21 cellular contexts compared by ENCODE assay signal in the genomic region with DNA sequence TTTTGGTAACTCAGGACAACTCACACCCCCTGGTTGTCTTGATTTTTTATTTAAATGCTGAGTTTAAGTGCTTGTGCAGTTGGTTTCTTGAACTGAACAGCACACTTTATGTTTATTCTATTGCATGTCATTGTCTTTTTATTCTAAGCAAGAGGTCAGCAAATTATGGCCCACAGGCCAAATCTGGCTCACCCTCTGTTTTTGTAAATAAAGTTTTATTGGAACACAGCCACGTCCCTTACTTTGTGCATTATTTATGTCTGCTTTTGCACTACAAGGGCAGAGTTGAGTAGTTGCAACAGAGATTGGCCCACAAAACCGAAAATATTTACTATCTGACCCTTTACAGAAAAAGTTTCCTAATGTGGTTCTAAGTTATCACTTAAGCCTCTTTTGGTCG. TPM values are rescaled to one million over a fixed set of nuclear protein-coding genes. Genes with fewer than 3 reads are reported as not detected.
DNase-seq lines count a peak whose midpoint lies in the region; ATAC-seq, FAIRE-seq and TF ChIP-seq lines count a peak whose summit lies in the region.
"Had no signal": no experiment of that assay in that cellular context is flagged by ENCODE, and none has a peak within 500 bp of the region (broad histone marks: within the 10 kb centered on the region; RNA-seq: fewer than 3 reads in every experiment).

No MANE protein-coding gene starts in this region.

- H3K79me2 ChIP-seq in HepG2 (ENCODE audit: insufficient read depth, low read length) = no peaks in the 10 kb centered on the region

- H3K36me3 ChIP-seq in HepG2 (replicated peaks in 1 of 2; ENCODE audit: control insufficient read depth in 1 of 2, insufficient read depth in 2 of 2, low read length in 2 of 2) (no peaks in the 10 kb centered on the region), right lobe of liver (no peaks in the 10 kb centered on the region)
- H3K36me3 ChIP-seq: BLaER1 treated with 17β-estradiol and CSF1 and Interleukin-3, amounts not matched to agents 10 nM and 100 nM had no signal

- CTCF ChIA-PET in HepG2 (lab: Yijun Ruan, JAX; ENCODE audit: low intra/inter-chr PET ratio, low total read pairs) = no interaction called here

- H3K4me1 ChIP-seq in HepG2 (ENCODE audit: insufficient read depth, low read length) (peaks cover 19% of the 10 kb centered on the region), right lobe of liver (no peaks in the 10 kb centered on the region)

- no peaks in the 10 kb centered on the region for H4K20me1 ChIP-seq in HepG2 (ENCODE audit: insufficient read depth, low read length)
- H4K20me1 ChIP-seq: BLaER1 treated with 17β-estradiol and CSF1 and Interleukin-3, amounts not matched to agents 10 nM and 100 nM had no signal

- in situ Hi-C loops in HepG2 (cut with HindIII; ENCODE audit: extremely low pct_ligation_motif_present, low pct_unique_long_range_greater_than_20kb) = no loop called here

- ATAC-seq in HepG2 = no peak
- ATAC-seq in right lobe of liver = no peak
- ATAC-seq in SK-N-SH treated with all-trans-retinoic acid at 6 μM for 48 hours = no peak
- ATAC-seq: A549; CD8-positive, alpha-beta T cell had no signal

- no peaks in the 10 kb centered on the region for H3K9me3 ChIP-seq in HepG2 (ENCODE audit: low read length)
- H3K9me3 ChIP-seq in right lobe of liver = no peaks in the 10 kb centered on the region
- H3K9me3 ChIP-seq: A549, Caco-2 had no signal

- POLR2A ChIA-PET in HepG2 (lab: Yijun Ruan, JAX) = no interaction called here

- no peak overlapping the region for H2AFZ ChIP-seq in HepG2 (ENCODE audit: low read length)

- no peak for TF ChIP-seq RAD21 in HepG2 (CRISPR knock-in tag; IDR thresholded peaks at IDR 0.05)

- TF ChIP-seq POLR2A in HepG2 (IDR thresholded peaks at IDR 0.05; ENCODE audit: insufficient read depth in 1 of 2, low read depth in 2 of 2, low read length in 2 of 2) = no peak
- no peak for TF ChIP-seq POLR2A in right lobe of liver (IDR thresholded peaks at IDR 0.05)

- no peak overlapping the region for H3K4me2 ChIP-seq in HepG2 (ENCODE audit: low read depth, low read length)
- H3K4me2 ChIP-seq: A549; BLaER1 treated with 17β-estradiol and CSF1 and Interleukin-3, amounts not matched to agents 10 nM and 100 nM had no signal

- TF ChIP-seq CTCF in HepG2 (CRISPR knock-in tag; IDR thresholded peaks at IDR 0.05) (no peak), right lobe of liver (IDR thresholded peaks at IDR 0.05) (no peak)

- BruUV-seq in HepG2 (replicated peaks; lab: Mats Ljungman, UMichigan) = no TSS peak

- TF ChIP-seq EP300 in HepG2 (IDR thresholded peaks at IDR 0.05; ENCODE audit: low read depth in 2 of 2, low read length in 2 of 2) (no peak), HepG2 (CRISPR knock-in tag; IDR thresholded peaks at IDR 0.05; ENCODE audit: borderline replicate concordance) (no peak)

- 44% methylated on average over 3 of the region's 3 CpGs for WGBS in HepG2 (ENCODE audit: low lambda C conversion rate)
- WGBS in right lobe of liver (ENCODE audit: insufficient coverage, low coverage, low lambda C conversion rate, missing lambda C conversion rate) = 26% methylated on average over 3 of the region's 3 CpGs

- H3K27ac ChIP-seq in HepG2 (ENCODE audit: extremely low read length, insufficient read depth, low read length) = no peak overlapping the region
- no peak overlapping the region for H3K27ac ChIP-seq in right lobe of liver
- H3K27ac ChIP-seq: 22Rv1; A549; BLaER1 treated with 17β-estradiol and CSF1 and Interleukin-3, amounts not matched to agents 10 nM and 100 nM; C4-2B had no signal

- no peak for FAIRE-seq in HepG2 (lab: Jason Lieb, UNC)
- FAIRE-seq in endometrium (lab: Jason Lieb, UNC) = peak; percentile 35
- FAIRE-seq: A549, D721Med, G401.6, GM12892, GM18507 had no signal

- H3K9ac ChIP-seq in HepG2 (ENCODE audit: insufficient read depth, low read depth, low read length) = no peak overlapping the region
- H3K9ac ChIP-seq: BLaER1 treated with 17β-estradiol and CSF1 and Interleukin-3, amounts not matched to agents 10 nM and 100 nM had no signal

- DNase-seq in HepG2 (ENCODE audit: low spot score) (no peak), right lobe of liver (no peak), islet precursor cell (peak; percentile 4), putamen (ENCODE audit: low spot score) (no peak)
- DNase-seq: AML-193; Caco-2; Calu3; CD4-positive, alpha-beta T cell; CD8-positive, alpha-beta T cell; DMS79 treated with DMSO at 0.1 percent for 48 hours; GF-D8 had no signal

- no peaks in the 10 kb centered on the region for H3K27me3 ChIP-seq in HepG2 (ENCODE audit: control insufficient read depth in 1 of 2, insufficient read depth in 2 of 2, low read length in 2 of 2)
- no peaks in the 10 kb centered on the region for H3K27me3 ChIP-seq in right lobe of liver
- H3K27me3 ChIP-seq: BLaER1 treated with 17β-estradiol and CSF1 and Interleukin-3, amounts not matched to agents 10 nM and 100 nM had no signal

- H3K4me3 ChIP-seq in HepG2 (replicated peaks in 1 of 3; ENCODE audit: insufficient read depth in 1 of 3, low read depth in 2 of 3, low read length in 3 of 3) (no peak overlapping the region), right lobe of liver (no peak overlapping the region)
- H3K4me3 ChIP-seq: A549; BLaER1 treated with 17β-estradiol and CSF1 and Interleukin-3, amounts not matched to agents 10 nM and 100 nM had no signal

- intact Hi-C loops in HepG2 (cut with micrococcal nuclease; ENCODE audit: unreplicated experiment) = no loop called here
- intact Hi-C loops in right lobe of liver (cut with DNase I) = no loop called here

TF ChIP-seq in HepG2, 621 proteins besides CTCF, POLR2A, EP300 and RAD21 (continues in another document):
- TF ChIP-seq ZNF567 (CRISPR knock-in tag; IDR thresholded peaks at IDR 0.05; ENCODE audit: borderline replicate concordance) = no peak

TF ChIP-seq in SK-N-SH treated with all-trans-retinoic acid at 6 μM for 48 hours, 23 proteins besides CTCF, POLR2A, EP300 and RAD21 (continues in another document):
- TF ChIP-seq ZC3H10 (CRISPR knock-in tag; IDR thresholded peaks at IDR 0.05) (no peak), SNAI2 (CRISPR knock-in tag; IDR thresholded peaks at IDR 0.05) (no peak), CSDC2 (CRISPR knock-in tag; IDR thresholded peaks at IDR 0.05) (no peak), TOX (CRISPR knock-in tag; IDR thresholded peaks at IDR 0.05; ENCODE audit: borderline replicate concordance) (no peak), ISL1 (CRISPR knock-in tag; IDR thresholded peaks at IDR 0.05) (no peak), ZFP3 (CRISPR knock-in tag; IDR thresholded peaks at IDR 0.05) (no peak), PPARA (CRISPR knock-in tag; IDR thresholded peaks at IDR 0.05; ENCODE audit: borderline replicate concordance) (no peak), ESRRG (CRISPR knock-in tag; IDR thresholded peaks at IDR 0.05) (no peak)

RNA-seq across cellular contexts. Expression of gene SUDS3, which starts 52.3 kb away (rescaled TPM):
- total RNA-seq in HepG2 (2016; rRNA removed; fragmentation: Illumina TruSeq; extraction: Trizol) (33.1 and 37.8 TPM in 2 replicates), right lobe of liver (10 to 100 TPM in 5 of 6 experiments, 1 to 10 TPM in 1; 9.7 to 15.9 (median 13.6) TPM)
- total RNA-seq in HepG2 (2016; cell fraction: cytosol; rRNA removed; fragmentation: Illumina TruSeq; extraction: Trizol; ENCODE audit: low read depth) = 4.5 and 5.5 TPM in 2 replicates
- total RNA-seq in HepG2 (2016; cell fraction: insoluble cytoplasmic fraction; rRNA removed; fragmentation: Illumina TruSeq; extraction: Trizol) = 32.2 and 39.3 TPM in 2 replicates
- 14.7 and 16.1 TPM in 2 replicates for total RNA-seq in HepG2 (2016; cell fraction: membrane; rRNA removed; fragmentation: Illumina TruSeq; extraction: Trizol)
- 27.5 and 30.8 TPM in 2 replicates for total RNA-seq in HepG2 (2016; cell fraction: nucleus; rRNA removed; fragmentation: Illumina TruSeq; extraction: Trizol)
- 17.7 and 20.2 TPM in 2 replicates for polyA plus RNA-seq in HepG2 (2011; rRNA removed)
- 8.1 and 11.4 TPM in 2 replicates for polyA plus RNA-seq in HepG2 (2011; cell fraction: cytosol; rRNA removed)
- 25.3 and 28.4 TPM in 2 replicates for polyA plus RNA-seq in HepG2 (2011; cell fraction: nucleus; rRNA removed)
- polyA plus RNA-seq in HepG2 (2012) = 12.1 and 13.1 TPM in 2 replicates
- 3.0 and 3.4 TPM in 2 replicates for polyA plus RNA-seq in HepG2 (2016; cell fraction: cytosol; fragmentation: Illumina TruSeq; extraction: Trizol; ENCODE audit: low read depth)
- 29.2 and 31.0 TPM in 2 replicates for polyA plus RNA-seq in HepG2 (2016; cell fraction: insoluble cytoplasmic fraction; fragmentation: Illumina TruSeq; extraction: Trizol; ENCODE audit: low read depth)
- polyA plus RNA-seq in HepG2 (2016; cell fraction: membrane; fragmentation: Illumina TruSeq; extraction: Trizol; ENCODE audit: low read depth) = 7.8 and 8.6 TPM in 2 replicates
- polyA plus RNA-seq in HepG2 (2016; cell fraction: nucleus; fragmentation: Illumina TruSeq; extraction: Trizol; ENCODE audit: insufficient read depth, low read depth) = 37.3 and 40.5 TPM in 2 replicates
- polyA minus RNA-seq in HepG2 (2011; rRNA and poly(A)+ RNA removed; ENCODE audit: low replicate concordance) = 19.1 and 23.0 TPM in 2 replicates
- polyA minus RNA-seq in HepG2 (2011; cell fraction: cytosol; rRNA and poly(A)+ RNA removed) = 10.3 and 12.4 TPM in 2 replicates
- 28.8 and 31.8 TPM in 2 replicates for polyA minus RNA-seq in HepG2 (2011; cell fraction: nucleus; rRNA and poly(A)+ RNA removed)

RNA-seq across cellular contexts. Expression of gene TAOK3, which starts 55.9 kb away (rescaled TPM):
- total RNA-seq in HepG2 (2016; rRNA removed; fragmentation: Illumina TruSeq; extraction: Trizol) (12.3 and 16.5 TPM in 2 replicates), right lobe of liver (10 to 100 TPM; 12.2 to 21.9 (median 17.7) TPM)
- 2.5 and 3.7 TPM in 2 replicates for total RNA-seq in HepG2 (2016; cell fraction: cytosol; rRNA removed; fragmentation: Illumina TruSeq; extraction: Trizol; ENCODE audit: low read depth)
- total RNA-seq in HepG2 (2016; cell fraction: insoluble cytoplasmic fraction; rRNA removed; fragmentation: Illumina TruSeq; extraction: Trizol) = 10.0 and 19.2 TPM in 2 replicates
- 6.8 and 6.9 TPM in 2 replicates for total RNA-seq in HepG2 (2016; cell fraction: membrane; rRNA removed; fragmentation: Illumina TruSeq; extraction: Trizol)
- 14.9 and 15.7 TPM in 2 replicates for total RNA-seq in HepG2 (2016; cell fraction: nucleus; rRNA removed; fragmentation: Illumina TruSeq; extraction: Trizol)
- polyA plus RNA-seq in HepG2 (2011; rRNA removed) = 8.5 and 10.4 TPM in 2 replicates
- 5.9 and 11.1 TPM in 2 replicates for polyA plus RNA-seq in HepG2 (2011; cell fraction: cytosol; rRNA removed)
- 11.8 and 13.6 TPM in 2 replicates for polyA plus RNA-seq in HepG2 (2011; cell fraction: nucleus; rRNA removed)
- polyA plus RNA-seq in HepG2 (2012) = 9.5 and 10.2 TPM in 2 replicates
- polyA plus RNA-seq in HepG2 (2016; cell fraction: cytosol; fragmentation: Illumina TruSeq; extraction: Trizol; ENCODE audit: low read depth) = 0.64 and 0.66 TPM in 2 replicates
- polyA plus RNA-seq in HepG2 (2016; cell fraction: insoluble cytoplasmic fraction; fragmentation: Illumina TruSeq; extraction: Trizol; ENCODE audit: low read depth) = 19.3 and 19.4 TPM in 2 replicates
- 2.8 and 3.6 TPM in 2 replicates for polyA plus RNA-seq in HepG2 (2016; cell fraction: membrane; fragmentation: Illumina TruSeq; extraction: Trizol; ENCODE audit: low read depth)
- polyA plus RNA-seq in HepG2 (2016; cell fraction: nucleus; fragmentation: Illumina TruSeq; extraction: Trizol; ENCODE audit: insufficient read depth, low read depth) = 16.3 and 22.1 TPM in 2 replicates
- 20.1 and 23.9 TPM in 2 replicates for polyA minus RNA-seq in HepG2 (2011; rRNA and poly(A)+ RNA removed; ENCODE audit: low replicate concordance)
- 6.3 and 9.3 TPM in 2 replicates for polyA minus RNA-seq in HepG2 (2011; cell fraction: cytosol; rRNA and poly(A)+ RNA removed)
- 22.1 and 24.2 TPM in 2 replicates for polyA minus RNA-seq in HepG2 (2011; cell fraction: nucleus; rRNA and poly(A)+ RNA removed)
